In genomic region chr2:241965931-241966412, GRCh38 we compare ENCODE assay signal across 8 cellular contexts.
A peak's percentile ranks its signal among the peaks of the same experiment; 100 is the strongest.
DNase-seq lines count a peak whose midpoint lies in the region; ATAC-seq, FAIRE-seq and TF ChIP-seq lines count a peak whose summit lies in the region.

No MANE protein-coding gene starts in this region.

- H3K27ac Mint-ChIP-seq in progenitor cell of endocrine pancreas: no peak overlapping the region

- no peaks in the 10 kb centered on the region for H3K36me3 ChIP-seq in skeletal muscle satellite cell (ENCODE audit: insufficient read depth, low read length)

- H3K27me3 Mint-ChIP-seq in progenitor cell of endocrine pancreas: no peaks in the 10 kb centered on the region

- H3K9me3 ChIP-seq in skeletal muscle satellite cell (replicated peaks; ENCODE audit: low read length): no peaks in the 10 kb centered on the region

- H3K4me3 ChIP-seq in skeletal muscle satellite cell (ENCODE audit: low read length): peak overlapping the region; percentile 66

- H3K36me3 Mint-ChIP-seq in progenitor cell of endocrine pancreas (ENCODE audit: insufficient read depth): no peaks in the 10 kb centered on the region

- intact Hi-C loops in cardiac septum (cut with DNase I): no loop called here

- peaks cover 9% of the 10 kb centered on the region for H3K4me1 Mint-ChIP-seq in progenitor cell of endocrine pancreas (ENCODE audit: low read depth)

- peaks cover 4% of the 10 kb centered on the region for H3K27me3 ChIP-seq in skeletal muscle satellite cell (ENCODE audit: control insufficient read depth, insufficient read depth, low read length)

- no peaks in the 10 kb centered on the region for H3K9me3 Mint-ChIP-seq in progenitor cell of endocrine pancreas (ENCODE audit: low read depth)

- DNase-seq in A172 (ENCODE audit: low spot score) (peak; percentile 96), RCC 7860 (ENCODE audit: low spot score) (peak; percentile 96), cardiac septum (ENCODE audit: low spot score) (peak; percentile 65), progenitor cell of endocrine pancreas (ENCODE audit: low spot score, unreplicated experiment) (no peak)
- DNase-seq in activated effector memory CD4-positive, alpha-beta T cell treated with Interleukin-2 at 50 U/mL for 16 hours: peak; percentile 26

- ATAC-seq in GM18870 (IDR thresholded peaks at IDR 0.05; ENCODE audit: unreplicated experiment) (peak; percentile 71), HG03064 (IDR thresholded peaks at IDR 0.05; ENCODE audit: low read depth, unreplicated experiment) (peak; percentile 71)

- FAIRE-seq in RCC 7860 (lab: Jason Lieb, UNC): peak; percentile 97

- no peak for TF ChIP-seq CTCF in progenitor cell of endocrine pancreas (IDR thresholded peaks at IDR 0.05; ENCODE audit: unreplicated experiment)

- peak overlapping the region; percentile 40 for H3K9ac ChIP-seq in skeletal muscle satellite cell (ENCODE audit: low read depth, low read length)

- H3K4me2 ChIP-seq in skeletal muscle satellite cell (ENCODE audit: low read length): peak overlapping the region; percentile 85

- H3K4me3 Mint-ChIP-seq in progenitor cell of endocrine pancreas (ENCODE audit: low read depth): no peak overlapping the region

- peaks cover 20% of the 10 kb centered on the region for H3K4me1 ChIP-seq in skeletal muscle satellite cell (ENCODE audit: control insufficient read depth, insufficient read depth, low read length)
